14 cellular contexts compared by ENCODE assay signal in the genomic region with DNA sequence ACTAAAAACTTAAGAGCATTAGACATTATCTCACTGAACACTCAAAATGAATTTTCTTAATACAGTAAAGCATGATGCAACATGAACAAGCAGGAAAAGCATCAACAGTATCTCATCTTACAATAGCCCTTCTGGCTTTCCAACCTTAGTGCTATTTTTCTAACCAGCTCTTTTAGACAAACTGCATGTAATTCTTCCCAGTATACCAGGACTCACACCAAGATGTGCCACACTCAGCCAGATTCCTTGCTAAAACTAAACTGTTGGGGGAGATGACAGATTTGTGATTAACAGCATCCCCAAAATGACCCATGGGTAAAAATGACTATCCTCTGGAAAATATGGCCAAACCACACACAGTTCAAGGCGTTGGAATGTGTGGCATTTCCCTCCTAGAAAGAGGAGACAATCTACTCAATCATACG.
DNase-seq lines count a peak whose midpoint lies in the region; FAIRE-seq and TF ChIP-seq lines count a peak whose summit lies in the region.
"Had no signal": no experiment of that assay in that cellular context is flagged by ENCODE, and none has a peak within 500 bp of the region (broad histone marks: within the 10 kb centered on the region; RNA-seq: fewer than 3 reads in every experiment).

No MANE protein-coding gene starts in this region.

- in situ Hi-C loops in brain microvascular endothelial cell (cut with HindIII; ENCODE audit: low pct_ligation_motif_present, low sequenced_read_pairs), result no loop called here

- peaks cover 23% of the 10 kb centered on the region for H3K4me1 ChIP-seq in ACC112 (ENCODE audit: control insufficient read depth, insufficient read depth, low read length, unreplicated experiment)

- no peak overlapping the region for H2AFZ ChIP-seq in ACC112 (ENCODE audit: low read length, unreplicated experiment)

- peaks cover 3% of the 10 kb centered on the region for H3K79me2 ChIP-seq in ACC112 (ENCODE audit: control insufficient read depth, insufficient read depth, low read length, unreplicated experiment)

- TF ChIP-seq CTCF in brain microvascular endothelial cell (IDR thresholded peaks at IDR 0.05; ENCODE audit: low read depth, low read length, missing control alignments), result no peak

- peak; percentile 70 for FAIRE-seq in HTR-8/SVneo (lab: Jason Lieb, UNC)

- H3K4me3 ChIP-seq in ACC112 (ENCODE audit: low read depth, low read length), result peak overlapping the region; percentile 64
- H3K4me3 ChIP-seq in brain microvascular endothelial cell (ENCODE audit: low read depth, low read length), result no peak overlapping the region
- H3K4me3 ChIP-seq: BLaER1 treated with 17β-estradiol and CSF1 and Interleukin-3, amounts not matched to agents 10 nM and 100 nM; heart right ventricle; upper lobe of right lung had no signal

- H3K27ac ChIP-seq in ACC112 (ENCODE audit: low read depth, low read length), result peak overlapping the region; percentile 68
- peak overlapping the region; percentile 61 for H3K27ac ChIP-seq in brain microvascular endothelial cell
- H3K27ac ChIP-seq: BLaER1 treated with 17β-estradiol and CSF1 and Interleukin-3, amounts not matched to agents 10 nM and 100 nM; heart right ventricle; upper lobe of right lung had no signal

- no peaks in the 10 kb centered on the region for H3K27me3 ChIP-seq in ACC112 (ENCODE audit: insufficient read depth, low read length)
- no peaks in the 10 kb centered on the region for H3K27me3 ChIP-seq in brain microvascular endothelial cell (replicated peaks)
- H3K27me3 ChIP-seq: BLaER1 treated with 17β-estradiol and CSF1 and Interleukin-3, amounts not matched to agents 10 nM and 100 nM; heart right ventricle; upper lobe of right lung had no signal

- H3K36me3 ChIP-seq in ACC112 (ENCODE audit: insufficient read depth, low read length) (no peaks in the 10 kb centered on the region), brain microvascular endothelial cell (replicated peaks) (no peaks in the 10 kb centered on the region)

- DNase-seq in HTR-8/SVneo (ENCODE audit: insufficient read length, low spot score), result peak; percentile 82
- DNase-seq in brain microvascular endothelial cell, result peak; percentile 81
- DNase-seq in kidney tubule cell (ENCODE audit: low spot score), result peak; percentile 77
- no peak for DNase-seq in NCI-H510A treated with DMSO at 0.1 percent for 48 hours (lab: John Stamatoyannopoulos, UW)
- no peak for DNase-seq in activated naive CD4-positive, alpha-beta T cell (lab: John Stamatoyannopoulos, UW)
- no peak for DNase-seq in NCI-H69 (lab: John Stamatoyannopoulos, UW)
- DNase-seq in activated T-cell treated with anti-CD3 and anti-CD28 coated beads for 4 hours, result no peak
- DNase-seq: activated CD4-positive, alpha-beta T cell treated with anti-CD3 and anti-CD28 coated beads for 36 hours; heart right ventricle; natural killer cell; OCI-M1; upper lobe of right lung had no signal

Comparison
In these comparisons a context has a peak if more than half of its experiments do, and no peak if none do; other contexts are left out.
1. DNase-seq: peak in HTR-8/SVneo (single experiment), brain microvascular endothelial cell (single experiment) and kidney tubule cell (single experiment); none in NCI-H510A treated with DMSO at 0.1 percent for 48 hours (single experiment), activated naive CD4-positive, alpha-beta T cell (0 of 4), NCI-H69 (single experiment) and activated T-cell treated with anti-CD3 and anti-CD28 coated beads for 4 hours (single experiment).